In genomic region chr5:11126844-11127243, GRCh38 we compare ENCODE assay signal across 21 cellular contexts.
DNase-seq lines count a peak whose midpoint lies in the region; ATAC-seq and TF ChIP-seq lines count a peak whose summit lies in the region.
"Had no signal": no experiment of that assay in that cellular context is flagged by ENCODE, and none has a peak within 500 bp of the region (broad histone marks: within the 10 kb centered on the region; RNA-seq: fewer than 3 reads in every experiment).

No MANE protein-coding gene starts in this region.

- no peaks in the 10 kb centered on the region for H3K27me3 ChIP-seq in WERI-Rb-1 (ENCODE audit: insufficient read depth, low read depth, severe bottlenecking)
- no peaks in the 10 kb centered on the region for H3K27me3 ChIP-seq in effector memory CD4-positive, alpha-beta T cell (replicated peaks; ENCODE audit: control insufficient read depth, insufficient read depth, low read length, poor library complexity, severe bottlenecking)
- H3K27me3 ChIP-seq: Peyer's patch had no signal

- no peaks in the 10 kb centered on the region for H3K9me3 ChIP-seq in WERI-Rb-1 (ENCODE audit: severe bottlenecking)
- no peaks in the 10 kb centered on the region for H3K9me3 ChIP-seq in effector memory CD4-positive, alpha-beta T cell (ENCODE audit: control insufficient read depth, low read length)
- H3K9me3 ChIP-seq: Peyer's patch had no signal

- ATAC-seq in GM18520 (IDR thresholded peaks at IDR 0.05; ENCODE audit: unreplicated experiment) = no peak
- ATAC-seq: CD8-positive, alpha-beta T cell had no signal

- TF ChIP-seq CTCF in WERI-Rb-1 (IDR thresholded peaks at IDR 0.05; ENCODE audit: low read depth, low read length) = no peak

- peaks cover 2% of the 10 kb centered on the region; the same call in 1 of the 2 replicates for H3K36me3 ChIP-seq in WERI-Rb-1
- no peaks in the 10 kb centered on the region for H3K36me3 ChIP-seq in effector memory CD4-positive, alpha-beta T cell (ENCODE audit: control insufficient read depth, insufficient read depth, low read length)
- H3K36me3 ChIP-seq: Peyer's patch had no signal

- in situ Hi-C loops in G401 (cut with HindIII; ENCODE audit: low sequenced_read_pairs) = no loop called here

- H3K4me1 ChIP-seq in effector memory CD4-positive, alpha-beta T cell (ENCODE audit: control insufficient read depth, insufficient read depth, low read length, poor library complexity, severe bottlenecking) = no peaks in the 10 kb centered on the region
- H3K4me1 ChIP-seq: Peyer's patch had no signal

- H3K4me3 ChIP-seq in WERI-Rb-1 (ENCODE audit: low read depth, low read length) = no peak overlapping the region
- no peak overlapping the region for H3K4me3 ChIP-seq in effector memory CD4-positive, alpha-beta T cell (ENCODE audit: insufficient read depth, low read depth, low read length, poor library complexity, severe bottlenecking)
- H3K4me3 ChIP-seq: GM23248, Peyer's patch had no signal

- DNase-seq in G401 (ENCODE audit: low spot score) (peak; percentile 58), NCI-H1694 (lab: John Stamatoyannopoulos, UW) (peak; percentile 98), NCI-H69 (lab: John Stamatoyannopoulos, UW) (peak; percentile 74), islet precursor cell (peak; percentile 36), WERI-Rb-1 (no peak)
- DNase-seq in effector memory CD4-positive, alpha-beta T cell = no peak
- DNase-seq: CD8-positive, alpha-beta T cell; DMS153; GM23248; H7; KBM-7; MV-4-11; NCI-H1105; NCI-H146; NCI-H2029 treated with DMSO at 0.1 percent for 48 hours; NCI-H526; Peyer's patch; SHP77 treated with DMSO at 0.1 percent for 48 hours; T-helper 1 cell had no signal

- H3K27ac ChIP-seq in WERI-Rb-1 = no peak overlapping the region
- H3K27ac ChIP-seq in effector memory CD4-positive, alpha-beta T cell (ENCODE audit: insufficient read depth, low read length, poor library complexity, severe bottlenecking) = no peak overlapping the region
- H3K27ac ChIP-seq: C4-2B, GM23248, Peyer's patch had no signal

Comparison
In these comparisons a context has a peak if more than half of its experiments do, and no peak if none do; other contexts are left out.
1. DNase-seq: peak in G401 (single experiment), NCI-H1694 (single experiment), NCI-H69 (single experiment) and islet precursor cell (single experiment); none in WERI-Rb-1 (single experiment) and effector memory CD4-positive, alpha-beta T cell (0 of 3).